ENCODE assay signal across 25 cellular contexts in the genomic region with DNA sequence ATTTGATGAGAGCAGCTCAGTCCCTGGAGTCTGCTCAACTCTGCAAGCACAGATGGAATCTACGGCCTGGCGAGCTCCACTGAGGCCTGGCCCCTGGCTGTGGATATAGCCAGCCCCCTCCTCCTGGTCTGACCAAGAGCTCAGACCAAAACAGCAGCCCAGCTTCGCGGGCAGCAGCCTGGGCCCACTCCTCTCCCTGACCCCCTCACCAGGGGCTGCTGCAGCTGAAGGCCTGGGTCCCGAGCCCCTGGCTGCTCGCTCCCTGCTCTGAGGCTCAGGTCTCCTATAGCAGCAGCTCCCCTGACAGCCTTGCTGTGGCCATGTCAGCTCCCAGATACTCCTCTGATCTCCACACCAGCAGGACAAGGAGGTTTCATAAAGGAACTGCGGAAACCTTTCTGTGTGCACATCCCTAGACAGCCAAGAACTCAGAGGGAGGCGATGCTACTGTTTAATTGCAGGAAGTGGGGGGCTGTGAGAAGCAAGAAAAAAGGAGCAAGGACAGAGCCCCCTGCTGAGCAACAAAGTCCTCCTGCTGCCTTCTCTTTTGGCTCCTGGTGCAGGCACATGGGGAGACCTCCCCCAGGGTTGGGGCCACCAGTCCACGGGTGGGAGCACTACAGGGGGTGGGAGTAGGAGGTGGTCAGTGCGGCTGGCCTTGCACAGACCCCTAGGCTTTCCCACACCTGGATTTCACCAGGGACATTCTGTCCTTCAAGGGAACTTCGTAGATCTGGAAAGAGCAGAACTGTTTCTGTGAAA. TPM values are rescaled to one million over a fixed set of nuclear protein-coding genes. Genes with fewer than 3 reads are reported as not detected.
"Had no signal": no experiment of that assay in that cellular context is flagged by ENCODE, and none has a peak within 500 bp of the region (broad histone marks: within the 10 kb centered on the region; RNA-seq: fewer than 3 reads in every experiment).

No MANE protein-coding gene starts in this region.

- H3K9me3 ChIP-seq: gastrocnemius medialis, right atrium auricular region, suprapubic skin, tibial artery, upper lobe of right lung had no signal

- H3K79me2 ChIP-seq: hepatocyte had no signal

- ATAC-seq: activated CD8-positive, alpha-beta T cell treated with anti-CD3 and anti-CD28 coated beads for 36 hours; activated T-cell treated with anti-CD3 and anti-CD28 coated beads, Interleukin-2, amount 50 U/mL, for 4 hours; gastrocnemius medialis; left colon; stimulated activated memory B cell treated with anti-CD40 and anti-IgM and Interleukin-4, amounts not matched to agents 10 μg/mL and 1 μg/mL and 100 μg/mL, for 72 hours; T-helper 17 cell; upper lobe of right lung had no signal

- H3K36me3 ChIP-seq: gastrocnemius medialis, right atrium auricular region, suprapubic skin, tibial artery, upper lobe of right lung had no signal

- H3K4me3 ChIP-seq: gastrocnemius medialis, hepatocyte, right atrium auricular region, smooth muscle cell, suprapubic skin, tibial artery, upper lobe of right lung had no signal

- H3K27me3 ChIP-seq: right atrium auricular region, suprapubic skin, tibial artery had no signal

- H2AFZ ChIP-seq: hepatocyte had no signal

- DNase-seq: activated B cell treated with CpG ODN at 0.5 μM for 24 hours; activated CD4-positive, alpha-beta T cell treated with anti-CD3 and anti-CD28 coated beads, Interleukin-2, amount 50 U/mL, for 1 hour; activated CD8-positive, alpha-beta T cell treated with anti-CD3 and anti-CD28 coated beads for 36 hours; activated T-cell treated with anti-CD3 and anti-CD28 coated beads, Interleukin-2, amount 50 U/mL, for 4 hours; anterior cingulate cortex; effector CD8-positive, alpha-beta T cell; gastrocnemius medialis; left colon; naive B cell; stimulated activated CD4-positive, alpha-beta T cell treated with anti-CD3 and anti-CD28 coated beads, Interleukin-1b, Interleukin-23, amount 100 ng/mL, for 48 hours; stimulated activated CD4-positive, alpha-beta T cell treated with anti-CD3 and anti-CD28 coated beads, Interleukin-4, amount 100 ng/mL, for 4 hours; stimulated activated CD8-positive, alpha-beta memory T cell treated with anti-CD3 and anti-CD28 coated beads, Interleukin-4, amount 100 ng/mL, for 48 hours; T-helper 17 cell; T1000; tibial artery; upper lobe of right lung had no signal

- H3K4me2 ChIP-seq: hepatocyte, smooth muscle cell had no signal

- H3K4me1 ChIP-seq: gastrocnemius medialis, tibial artery, upper lobe of right lung had no signal

- H3K27ac ChIP-seq: epithelial cell of prostate, gastrocnemius medialis, hepatocyte, right atrium auricular region, suprapubic skin, tibial artery, upper lobe of right lung had no signal

RNA-seq across cellular contexts. Expression of gene CST5, which starts 38.7 kb away (rescaled TPM):
- polyA plus RNA-seq: keratinocyte, liver, neural cell, smooth muscle cell had no signal
